In genomic region chr1:193069748-193070394, GRCh38 we compare ENCODE assay signal across 10 cellular contexts. TPM values are rescaled to one million over a fixed set of nuclear protein-coding genes. Genes with fewer than 3 reads are reported as not detected.
DNase-seq lines count a peak whose midpoint lies in the region; ATAC-seq and TF ChIP-seq lines count a peak whose summit lies in the region.
"Had no signal": no experiment of that assay in that cellular context is flagged by ENCODE, and none has a peak within 500 bp of the region (broad histone marks: within the 10 kb centered on the region; RNA-seq: fewer than 3 reads in every experiment).

No MANE protein-coding gene starts in this region.

- H3K4me1 Mint-ChIP-seq in WTC11, result peaks cover 11% of the 10 kb centered on the region

- POLR2A ChIA-PET in WTC11 (lab: Charles Lee), result interaction anchor here (0.5 to 2.1 kb wide), 4 partner anchors 10 to 607 kb away, joined by 3 to 10 read pairs (median 4); partner anchors contain the start of genes RO60 and UCHL5

- no peaks in the 10 kb centered on the region for H3K9me3 Mint-ChIP-seq in WTC11

- H3K27ac Mint-ChIP-seq in WTC11, result no peak overlapping the region

- TF ChIP-seq CTCF in GM12864 (IDR thresholded peaks at IDR 0.05; ENCODE audit: low read depth, low read length, missing control alignments) (peak; percentile 65), WTC11 (IDR thresholded peaks at IDR 0.05) (peak; percentile 17; the same call in 1 of the 2 replicates)

- ATAC-seq in HG03432 (IDR thresholded peaks at IDR 0.05; ENCODE audit: unreplicated experiment) (peak; percentile 45), WTC11 (peak; percentile 81), GM21528 (IDR thresholded peaks at IDR 0.05; ENCODE audit: low FRiP score, unreplicated experiment) (no peak), HG02973 (IDR thresholded peaks at IDR 0.05; ENCODE audit: unreplicated experiment) (no peak)

- no peak overlapping the region for H2BK120ac ChIP-seq in mesendoderm (ENCODE audit: low read depth, low read length)

- DNase-seq in GM12864 (ENCODE audit: low read depth) (no peak), WTC11 (ENCODE audit: low spot score) (peak; percentile 21), mesendoderm (peak; percentile 75), occipital lobe (lab: John Stamatoyannopoulos, UW) (no peak)
- no peak for DNase-seq in activated naive CD4-positive, alpha-beta T cell (lab: John Stamatoyannopoulos, UW)

- no peak overlapping the region for H2AK5ac ChIP-seq in mesendoderm (ENCODE audit: low read length)

- no peaks in the 10 kb centered on the region for H3K27me3 ChIP-seq in mesendoderm (ENCODE audit: insufficient read depth, low read length, poor library complexity)
- H3K27me3 ChIP-seq: SJSA1 had no signal

- no peak overlapping the region for H4K8ac ChIP-seq in mesendoderm (ENCODE audit: low read depth, low read length)

- peaks cover 4% of the 10 kb centered on the region; the same call in 1 of the 2 replicates for H3K36me3 Mint-ChIP-seq in WTC11

- H3K4me1 ChIP-seq in mesendoderm (ENCODE audit: control insufficient read depth, low read depth, low read length), result peaks cover 2% of the 10 kb centered on the region
- H3K4me1 ChIP-seq: SJSA1 had no signal

- H3K4ac ChIP-seq in mesendoderm (ENCODE audit: low read depth, low read length), result no peak overlapping the region

- no peak overlapping the region for H3K56ac ChIP-seq in mesendoderm (ENCODE audit: low read length)

- H2BK5ac ChIP-seq in mesendoderm (ENCODE audit: low read length), result no peak overlapping the region

- CTCF ChIA-PET in WTC11 (lab: Charles Lee), result interaction anchor here (0.7 to 2.3 kb wide), 8 partner anchors 11 to 163 kb away, joined by 4 to 15 read pairs (median 4); partner anchors contain the start of genes CDC73, RO60 and UCHL5

- no peak overlapping the region for H3K9ac ChIP-seq in mesendoderm (ENCODE audit: low read length)

- H3K23ac ChIP-seq in mesendoderm (ENCODE audit: low read length), result no peak overlapping the region

- no peak overlapping the region for H2BK15ac ChIP-seq in mesendoderm (replicated peaks; ENCODE audit: low read depth)

- peaks cover 13% of the 10 kb centered on the region for H3K79me1 ChIP-seq in mesendoderm (ENCODE audit: low read length)

- no CpG with 5 or more reads among the region's 4 CpGs for WGBS in mesendoderm (ENCODE audit: extremely low coverage, insufficient coverage, low lambda C conversion rate)

- no peaks in the 10 kb centered on the region for H3K27me3 Mint-ChIP-seq in WTC11 (ENCODE audit: low read depth)

- no peak overlapping the region for H3K4me2 ChIP-seq in mesendoderm (ENCODE audit: low read length)

- H4K5ac ChIP-seq in mesendoderm (ENCODE audit: low read length), result no peak overlapping the region

- H3K79me2 ChIP-seq in mesendoderm (ENCODE audit: control insufficient read depth, insufficient read depth, low read length), result peaks cover 14% of the 10 kb centered on the region

- H3K4me3 Mint-ChIP-seq in WTC11, result no peak overlapping the region

- H3K4me3 ChIP-seq in GM12864 (ENCODE audit: low read depth, low read length) (no peak overlapping the region; the same call in 1 of the 2 replicates), mesendoderm (ENCODE audit: low read length) (no peak overlapping the region)
- H3K4me3 ChIP-seq: lung, SJSA1 had no signal

- no peak overlapping the region for H3K18ac ChIP-seq in mesendoderm (ENCODE audit: low read length)

- no peak overlapping the region for H3K27ac ChIP-seq in mesendoderm (ENCODE audit: low read depth, low read length)
- H3K27ac ChIP-seq: SJSA1 had no signal

- H3K36me3 ChIP-seq in mesendoderm (ENCODE audit: control insufficient read depth, insufficient read depth, low read length), result no peaks in the 10 kb centered on the region

TF ChIP-seq in WTC11, 78 proteins besides CTCF, POLR2A, EP300 and RAD21 (continues in another document):
- TF ChIP-seq ZNF532 (CRISPR knock-in tag; IDR thresholded peaks at IDR 0.05; ENCODE audit: borderline replicate concordance), result no peak
- TF ChIP-seq NR1H2 (CRISPR knock-in tag; IDR thresholded peaks at IDR 0.05), result no peak
- TF ChIP-seq EMX1 (CRISPR knock-in tag; IDR thresholded peaks at IDR 0.05), result no peak
- no peak for TF ChIP-seq ZNF317 (CRISPR knock-in tag; IDR thresholded peaks at IDR 0.05; ENCODE audit: borderline replicate concordance, low read depth)
- TF ChIP-seq MLX (CRISPR knock-in tag; IDR thresholded peaks at IDR 0.05), result no peak
- no peak for TF ChIP-seq CREB1 (CRISPR knock-in tag; IDR thresholded peaks at IDR 0.05)
- TF ChIP-seq AR (CRISPR knock-in tag; IDR thresholded peaks at IDR 0.05), result no peak
- TF ChIP-seq USF1 (CRISPR knock-in tag; IDR thresholded peaks at IDR 0.05), result no peak
- no peak for TF ChIP-seq ZNF671 (CRISPR knock-in tag; IDR thresholded peaks at IDR 0.05)
- TF ChIP-seq ATF1 (CRISPR knock-in tag; IDR thresholded peaks at IDR 0.05), result no peak
- no peak for TF ChIP-seq ZNF396 (CRISPR knock-in tag; IDR thresholded peaks at IDR 0.05; ENCODE audit: borderline replicate concordance)
- no peak for TF ChIP-seq MXD4 (CRISPR knock-in tag; IDR thresholded peaks at IDR 0.05; ENCODE audit: borderline replicate concordance)

RNA-seq across cellular contexts. Expression of gene RO60, which starts 10.5 kb away (rescaled TPM):
- total RNA-seq in WTC11 (2021) (79.9 to 86.4 TPM (median 84.7 TPM) in 3 replicates), occipital lobe (448 TPM)
- polyA plus RNA-seq in mesendoderm (2013, experiment 1 of 2), result 22.3 TPM
- polyA plus RNA-seq in mesendoderm (2013, experiment 2 of 2), result 21.1 TPM

RNA-seq across cellular contexts. Expression of gene UCHL5, which starts 10.7 kb away (rescaled TPM):
- total RNA-seq in WTC11 (2021) (31.6 to 41.5 TPM (median 32.8 TPM) in 3 replicates), occipital lobe (53.0 TPM)
- polyA plus RNA-seq in mesendoderm (2013, experiment 1 of 2), result 44.4 TPM
- 44.8 TPM for polyA plus RNA-seq in mesendoderm (2013, experiment 2 of 2)

RNA-seq across cellular contexts. Expression of gene GLRX2, which starts 35.3 kb away (rescaled TPM):
- total RNA-seq in WTC11 (2021) (8.4 to 9.9 TPM (median 8.6 TPM) in 3 replicates), occipital lobe (19.7 TPM)
- polyA plus RNA-seq in mesendoderm (2013, experiment 1 of 2), result 16.7 TPM
- 18.0 TPM for polyA plus RNA-seq in mesendoderm (2013, experiment 2 of 2)

RNA-seq across cellular contexts. Expression of gene CDC73, which starts 52.0 kb away (rescaled TPM):
- 50.7 to 57.1 TPM (median 51.6 TPM) in 3 replicates for total RNA-seq in WTC11 (2021)
- polyA plus RNA-seq in mesendoderm (2013, experiment 1 of 2), result 37.2 TPM
- 37.0 TPM for polyA plus RNA-seq in mesendoderm (2013, experiment 2 of 2)
- total RNA-seq in occipital lobe, result 48.7 TPM

Comparison
In these comparisons a context has a peak if more than half of its experiments do, and no peak if none do; other contexts are left out.
1. DNase-seq: peak in WTC11 (single experiment) and mesendoderm (single experiment); none in GM12864 (single experiment), occipital lobe (single experiment) and activated naive CD4-positive, alpha-beta T cell (0 of 4).
2. ATAC-seq: peak in HG03432 (single experiment) and WTC11 (single experiment); none in GM21528 (single experiment) and HG02973 (single experiment).